Comparison of ENCODE assay signal across 22 cellular contexts in genomic region chr4:64774626-64775025, GRCh38.
DNase-seq lines count a peak whose midpoint lies in the region; ATAC-seq, FAIRE-seq and TF ChIP-seq lines count a peak whose summit lies in the region.
"Had no signal": no experiment of that assay in that cellular context is flagged by ENCODE, and none has a peak within 500 bp of the region (broad histone marks: within the 10 kb centered on the region; RNA-seq: fewer than 3 reads in every experiment).

No MANE protein-coding gene starts in this region.

- H3K4me1 Mint-ChIP-seq in CD8-positive, alpha-beta memory T cell, result no peaks in the 10 kb centered on the region
- H3K4me1 Mint-ChIP-seq: IgD-negative memory B cell had no signal

- H3K9me3 Mint-ChIP-seq in CD8-positive, alpha-beta memory T cell, result no peaks in the 10 kb centered on the region
- H3K9me3 Mint-ChIP-seq: HFFc6, IgD-negative memory B cell had no signal

- peak; percentile 88 for ATAC-seq in PC-3
- ATAC-seq in GM21367 (IDR thresholded peaks at IDR 0.05; ENCODE audit: unreplicated experiment), result no peak

- peak; percentile 6 for DNase-seq in HCEC 1CT
- DNase-seq in PC-3, result peak; percentile 74
- peak; percentile 53 for DNase-seq in fibroblast of mammary gland (ENCODE audit: low read depth)
- peak; percentile 22 for DNase-seq in urothelium cell line (ENCODE audit: low spot score)
- no peak for DNase-seq in DMS53 treated with DMSO at 0.1 percent for 48 hours (lab: John Stamatoyannopoulos, UW; ENCODE audit: unreplicated experiment)
- DNase-seq in CD8-positive, alpha-beta memory T cell, result no peak
- DNase-seq: ACHN, AML-193, DND-41, GDM1, GOT3, HFFc6, Karpas-422, NCI-H1105 treated with DMSO at 0.1 percent for 48 hours, NCI-H1694, NCI-H2081 treated with DMSO at 0.1 percent for 48 hours, Right ventricle myocardium superior, SW 1271 had no signal

- H3K36me3 Mint-ChIP-seq in CD8-positive, alpha-beta memory T cell, result no peaks in the 10 kb centered on the region
- H3K36me3 Mint-ChIP-seq: IgD-negative memory B cell had no signal

- peaks cover 9% of the 10 kb centered on the region; the same call in 1 of the 2 replicates for H3K4me1 ChIP-seq in PC-3 (ENCODE audit: insufficient read depth, low read length)
- H3K4me1 ChIP-seq in CD8-positive, alpha-beta memory T cell (ENCODE audit: insufficient read depth, low read length), result no peaks in the 10 kb centered on the region

- CTCF ChIA-PET in PC-3 (lab: Charles Lee), result no interaction called here
- CTCF ChIA-PET in CD8-positive, alpha-beta memory T cell (lab: Charles Lee), result no interaction called here

- H3K9me2 ChIP-seq in PC-3 (replicated peaks; ENCODE audit: low read length), result no peaks in the 10 kb centered on the region

- no peak overlapping the region for H3K27ac Mint-ChIP-seq in CD8-positive, alpha-beta memory T cell
- H3K27ac Mint-ChIP-seq: HFFc6, IgD-negative memory B cell had no signal

- no peak overlapping the region for H3K4me3 ChIP-seq in PC-3 (ENCODE audit: low read length)
- H3K4me3 ChIP-seq in fibroblast of mammary gland (ENCODE audit: control insufficient read depth, low read depth, low read length), result no peak overlapping the region
- no peak overlapping the region for H3K4me3 ChIP-seq in CD8-positive, alpha-beta memory T cell (ENCODE audit: low read length)

- H3K9me3 ChIP-seq in PC-3 (ENCODE audit: low read length), result no peaks in the 10 kb centered on the region
- H3K9me3 ChIP-seq in CD8-positive, alpha-beta memory T cell (ENCODE audit: low read length), result no peaks in the 10 kb centered on the region

- H3K4me2 ChIP-seq in PC-3 (ENCODE audit: low read length), result peak overlapping the region; percentile 4; the same call in 1 of the 2 replicates

- TF ChIP-seq CTCF in PC-3 (conservative IDR thresholded peaks at IDR 0.05; ENCODE audit: low read depth, low read length), result no peak
- no peak for TF ChIP-seq CTCF in fibroblast of mammary gland (conservative IDR thresholded peaks at IDR 0.05; ENCODE audit: control insufficient read depth, insufficient read depth, low read depth, low read length)

- no peak overlapping the region for H3K27ac ChIP-seq in PC-3 (ENCODE audit: low read length)
- H3K27ac ChIP-seq in CD8-positive, alpha-beta memory T cell (ENCODE audit: low read depth, low read length), result no peak overlapping the region
- H3K27ac ChIP-seq: C4-2B had no signal

- no peak overlapping the region for H3K9ac ChIP-seq in PC-3 (ENCODE audit: low read length)

- POLR2A ChIA-PET in PC-3 (lab: Charles Lee; ENCODE audit: unreplicated experiment), result no interaction called here
- POLR2A ChIA-PET in CD8-positive, alpha-beta memory T cell (lab: Charles Lee), result no interaction called here

- intact Hi-C loops in PC-3 (cut with micrococcal nuclease), result no loop called here

- H3F3A ChIP-seq in PC-3 (ENCODE audit: low read length, unreplicated experiment), result no peaks in the 10 kb centered on the region

- H3K27me3 Mint-ChIP-seq in CD8-positive, alpha-beta memory T cell, result no peaks in the 10 kb centered on the region
- H3K27me3 Mint-ChIP-seq: IgD-negative memory B cell had no signal

- H4K20me1 ChIP-seq in PC-3 (ENCODE audit: low read length), result no peaks in the 10 kb centered on the region

- FAIRE-seq in urothelium cell line (lab: Jason Lieb, UNC), result peak; percentile 63
- FAIRE-seq: RCC 7860 had no signal

- no peaks in the 10 kb centered on the region for H3K27me3 ChIP-seq in PC-3 (ENCODE audit: low read length)
- H3K27me3 ChIP-seq in CD8-positive, alpha-beta memory T cell (ENCODE audit: insufficient read depth, low read length, poor library complexity, severe bottlenecking), result no peaks in the 10 kb centered on the region

- no peaks in the 10 kb centered on the region for H3K36me3 ChIP-seq in PC-3 (ENCODE audit: low read depth, low read length)
- no peaks in the 10 kb centered on the region for H3K36me3 ChIP-seq in CD8-positive, alpha-beta memory T cell (ENCODE audit: insufficient read depth, low read length)

- no peaks in the 10 kb centered on the region for H3K79me2 ChIP-seq in PC-3 (ENCODE audit: low read length)

- no TSS peak for BruUV-seq in PC-3 (replicated peaks; lab: Mats Ljungman, UMichigan)

- H3K4me3 Mint-ChIP-seq in CD8-positive, alpha-beta memory T cell, result no peak overlapping the region
- H3K4me3 Mint-ChIP-seq: HFFc6, IgD-negative memory B cell had no signal

- peak overlapping the region; percentile 51 for H2AFZ ChIP-seq in PC-3 (ENCODE audit: low read length)

Comparison
In these comparisons a context has a peak if more than half of its experiments do, and no peak if none do; other contexts are left out.
1. DNase-seq: peak in HCEC 1CT (single experiment), PC-3 (single experiment), fibroblast of mammary gland (single experiment) and urothelium cell line (single experiment); none in DMS53 treated with DMSO at 0.1 percent for 48 hours (single experiment) and CD8-positive, alpha-beta memory T cell (0 of 5).